1 cellular context compared by ENCODE assay signal in genomic region chr3:196995027-196995426, GRCh38.
TF ChIP-seq lines count a peak whose summit lies in the region.

No MANE protein-coding gene starts in this region.

TF ChIP-seq in H1, 55 proteins besides CTCF, POLR2A, EP300 and RAD21:
- TF ChIP-seq MAFK (IDR thresholded peaks at IDR 0.05; ENCODE audit: low read depth, low read length) (no peak), YY1 (IDR thresholded peaks at IDR 0.05; ENCODE audit: low read depth, low read length) (no peak), CHD2 (IDR thresholded peaks at IDR 0.05; ENCODE audit: low read length) (no peak), RXRA (IDR thresholded peaks at IDR 0.05; ENCODE audit: insufficient read depth, low read depth, low read length) (no peak), CREB1 (IDR thresholded peaks at IDR 0.05) (no peak), SIN3A (conservative IDR thresholded peaks at IDR 0.05 in 1 of 2, IDR thresholded peaks at IDR 0.05 in 1 of 2; ENCODE audit: low read depth in 1 of 2, low read length in 2 of 2) (no peak), HDAC2 (IDR thresholded peaks at IDR 0.05; ENCODE audit: borderline replicate concordance in 1 of 2, low read depth in 2 of 2, low read length in 2 of 2) (no peak), SAP30 (IDR thresholded peaks at IDR 0.05; ENCODE audit: insufficient read depth, insufficient replicate concordance, low read length) (no peak), BCL11A (IDR thresholded peaks at IDR 0.05; ENCODE audit: low read depth in 2 of 2, low read length in 2 of 2) (no peak), PHF8 (conservative IDR thresholded peaks at IDR 0.05; ENCODE audit: low read depth, low read length) (no peak), ATF2 (IDR thresholded peaks at IDR 0.05; ENCODE audit: low read length) (no peak), TEAD4 (IDR thresholded peaks at IDR 0.05; ENCODE audit: low read depth, low read length) (no peak), CEBPB (IDR thresholded peaks at IDR 0.05; ENCODE audit: low read depth, low read length) (no peak), CBX5 (IDR thresholded peaks at IDR 0.05; ENCODE audit: low read depth, low read length) (no peak), NANOG (IDR thresholded peaks at IDR 0.05; ENCODE audit: insufficient read depth, low read depth, low read length, poor library complexity, severe bottlenecking) (no peak), BACH1 (IDR thresholded peaks at IDR 0.05; ENCODE audit: low read length) (no peak), TBP (IDR thresholded peaks at IDR 0.05; ENCODE audit: low read depth, low read length) (no peak), HDAC6 (IDR thresholded peaks at IDR 0.05; ENCODE audit: low read depth, low read length) (no peak), POLR2AphosphoS5 (IDR thresholded peaks at IDR 0.05; ENCODE audit: low read depth, low read length) (no peak), CBX8 (IDR thresholded peaks at IDR 0.05; ENCODE audit: borderline replicate concordance, low read depth, low read length) (no peak)
TF ChIP-seq in H1: peak in this region for 0.
